ENCODE assay signal across 18 cellular contexts in the genomic region with DNA sequence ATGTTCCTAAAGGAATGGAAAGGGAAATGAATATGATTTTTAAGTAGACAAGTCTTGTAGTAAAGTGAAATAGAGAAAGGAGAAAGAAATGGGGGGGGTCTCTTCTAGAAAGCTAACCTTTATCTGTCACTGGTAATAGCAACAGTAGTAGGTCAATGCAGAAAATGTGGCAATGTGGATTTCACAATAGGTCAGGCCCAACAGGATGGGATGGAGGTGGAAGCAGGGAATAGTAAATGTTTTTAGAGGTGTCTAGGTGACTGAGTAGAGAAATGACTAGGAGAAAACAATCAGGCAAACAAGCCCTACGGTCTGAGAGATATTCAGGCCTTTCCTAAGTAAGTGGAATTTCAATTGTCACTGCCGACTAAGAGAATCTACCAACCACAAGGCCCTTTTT.
"Had no signal": no experiment of that assay in that cellular context is flagged by ENCODE, and none has a peak within 500 bp of the region (broad histone marks: within the 10 kb centered on the region; RNA-seq: fewer than 3 reads in every experiment).

No MANE protein-coding gene starts in this region.

- H3K4me2 ChIP-seq: neural progenitor cell, smooth muscle cell had no signal

- DNase-seq: activated CD4-positive, alpha-beta memory T cell treated with anti-CD3 and anti-CD28 coated beads for 36 hours; activated CD4-positive, alpha-beta T cell treated with anti-CD3 and anti-CD28 coated beads for 48 hours; activated gamma-delta T cell treated with Interleukin-2 at 50 U/mL for 16 hours; aorta; effector CD4-positive, alpha-beta T cell; erythroblast; foreskin keratinocyte; kidney; naive thymus-derived CD4-positive, alpha-beta T cell; sigmoid colon; stimulated activated CD4-positive, alpha-beta T cell treated with anti-CD3 and anti-CD28 coated beads, Interleukin-15, amount 100 ng/mL, for 24 hours; stomach; T-helper 2 cell had no signal

- H3K4me1 ChIP-seq: foreskin keratinocyte, neural progenitor cell, sigmoid colon, stomach, suprapubic skin, tibial nerve had no signal

- H3K9ac ChIP-seq: neural progenitor cell had no signal

- H3K27ac ChIP-seq: foreskin keratinocyte, neural progenitor cell, sigmoid colon, stomach, suprapubic skin, tibial nerve had no signal

- H3K27me3 ChIP-seq: foreskin keratinocyte, neural progenitor cell, sigmoid colon, stomach, suprapubic skin, tibial nerve had no signal

- H3K9me3 ChIP-seq: sigmoid colon, stomach, suprapubic skin, tibial nerve had no signal

- H3K4me3 ChIP-seq: lung, neural progenitor cell, sigmoid colon, smooth muscle cell, stomach, suprapubic skin, tibial nerve had no signal
